11 cellular contexts compared by ENCODE assay signal in the genomic region with DNA sequence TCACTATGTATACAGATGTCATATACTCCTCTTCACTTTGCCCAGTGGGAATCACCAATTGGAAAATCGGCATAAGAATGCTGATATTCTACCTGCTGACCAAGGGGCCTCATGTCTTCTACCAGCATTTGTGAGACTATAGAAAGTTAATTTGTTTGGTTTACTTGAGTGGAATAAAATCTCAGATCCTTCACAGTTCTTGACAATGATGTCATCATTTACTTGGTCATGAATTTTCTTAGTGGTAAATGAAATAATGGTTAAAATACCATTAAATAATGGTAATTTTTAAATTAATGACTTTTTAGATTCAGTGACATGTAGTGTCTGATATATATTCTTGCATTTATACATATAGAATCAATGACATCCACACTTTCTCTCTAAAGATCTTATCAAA.
"Had no signal": no experiment of that assay in that cellular context is flagged by ENCODE, and none has a peak within 500 bp of the region (broad histone marks: within the 10 kb centered on the region; RNA-seq: fewer than 3 reads in every experiment).

No MANE protein-coding gene starts in this region.

- H3K4me3 Mint-ChIP-seq: GM23338, H9, HFFc6 had no signal

- ATAC-seq: GM23338, HCT116 had no signal

- H3K4me2 ChIP-seq: GM23338 had no signal

- H3K27ac ChIP-seq: GM23248 had no signal

- H3K4me3 ChIP-seq: GM23248, GM23338, HAP-1 had no signal

- H3K9me3 ChIP-seq: HAP-1 had no signal

- H3K27ac Mint-ChIP-seq: GM23338, H9, HFFc6 had no signal

- H3K9ac ChIP-seq: GM23248 had no signal

- DNase-seq: GM23248, GOT3, H7, H9, HCEC 1CT, HFFc6 had no signal

- H3K9me3 Mint-ChIP-seq: GM23338, H9 had no signal

- FAIRE-seq: H1, H54 had no signal

- H3K36me3 ChIP-seq: HAP-1 had no signal

- H3K4me1 ChIP-seq: HAP-1 had no signal

- H2AFZ ChIP-seq: GM23248, GM23338 had no signal
